Comparison of ENCODE assay signal across 8 cellular contexts in genomic region chr13:39038569-39038898, GRCh38. TPM values are rescaled to one million over a fixed set of nuclear protein-coding genes. Genes with fewer than 3 reads are reported as not detected.
DNase-seq lines count a peak whose midpoint lies in the region; ATAC-seq and TF ChIP-seq lines count a peak whose summit lies in the region.

No MANE protein-coding gene starts in this region.

- peaks cover 8% of the 10 kb centered on the region for H3K4me1 ChIP-seq in colonic mucosa
- H3K4me1 ChIP-seq in mononuclear cell (ENCODE audit: insufficient read depth, low read length), result peaks cover 53% of the 10 kb centered on the region

- no peak for TF ChIP-seq CTCF in C4-2B (conservative IDR thresholded peaks at IDR 0.05)
- no peak for TF ChIP-seq CTCF in WI38 (IDR thresholded peaks at IDR 0.05; ENCODE audit: low read depth, low read length)
- no peak for TF ChIP-seq CTCF in colonic mucosa (IDR thresholded peaks at IDR 0.05)

- H3K27ac ChIP-seq in C4-2B, result peak overlapping the region; percentile 88
- peak overlapping the region; percentile 88 for H3K27ac ChIP-seq in colonic mucosa

- H3K9me3 ChIP-seq in colonic mucosa (no peaks in the 10 kb centered on the region), mononuclear cell (ENCODE audit: low read depth, low read length) (no peaks in the 10 kb centered on the region)

- no peaks in the 10 kb centered on the region for H3K36me3 ChIP-seq in colonic mucosa

- DNase-seq in colonic mucosa (peak; percentile 46), KG1 (lab: John Stamatoyannopoulos, UW) (no peak)
- DNase-seq in stimulated activated naive CD4-positive, alpha-beta T cell (lab: John Stamatoyannopoulos, UW), result peak in 5 of 6 experiments; percentile 13 to 79 (median 49)

- H3K27me3 ChIP-seq in colonic mucosa (no peaks in the 10 kb centered on the region), mononuclear cell (ENCODE audit: insufficient read depth, low read length) (no peaks in the 10 kb centered on the region)

- H3K4me3 ChIP-seq in WI38 (ENCODE audit: low read depth, low read length) (peak overlapping the region; percentile 72), colonic mucosa (peak overlapping the region; percentile 86), mononuclear cell (ENCODE audit: low read length) (peak overlapping the region; percentile 93)

- intact Hi-C loops in colonic mucosa (cut with DNase I), result no loop called here

- H3K9ac ChIP-seq in colonic mucosa (ENCODE audit: low read depth in 2 of 2, low read length in 2 of 2), result peak overlapping the region; percentile 74 to 98

- ATAC-seq in GM19372 (IDR thresholded peaks at IDR 0.05; ENCODE audit: low read depth, unreplicated experiment) (peak; percentile 27), HG03460 (IDR thresholded peaks at IDR 0.05; ENCODE audit: unreplicated experiment) (peak; percentile 33)

RNA-seq across cellular contexts. Expression of gene NHLRC3, which starts 0.3 kb away (rescaled TPM):
- 10 to 100 TPM; 18.4 to 23.8 TPM for total RNA-seq in colonic mucosa
- total RNA-seq in mononuclear cell, result 9.9 TPM

RNA-seq across cellular contexts. Expression of gene PROSER1, which starts 0.6 kb away (rescaled TPM):
- total RNA-seq in colonic mucosa, result 10 to 100 TPM; 45.6 to 45.8 TPM
- 45.2 TPM for total RNA-seq in mononuclear cell

RNA-seq across cellular contexts. Expression of gene STOML3, which starts 47.9 kb away (rescaled TPM):
- total RNA-seq in colonic mucosa, result not detected
- total RNA-seq in mononuclear cell, result not detected
